Comparison of ENCODE assay signal across 1 cellular context in genomic region chr22:44192098-44192810, GRCh38.
TF ChIP-seq lines count a peak whose summit lies in the region.

No MANE protein-coding gene starts in this region.

TF ChIP-seq in A549, 52 proteins besides CTCF, POLR2A, EP300 and RAD21 (continued from another document):
- no peak for TF ChIP-seq ZSCAN20 (CRISPR knock-in tag; IDR thresholded peaks at IDR 0.05)
- TF ChIP-seq HDAC2 (IDR thresholded peaks at IDR 0.05) = no peak
- TF ChIP-seq CHD4 (IDR thresholded peaks at IDR 0.05; ENCODE audit: borderline replicate concordance) = no peak
- no peak for TF ChIP-seq MAFK (IDR thresholded peaks at IDR 0.05; ENCODE audit: partially characterized antibody)
- TF ChIP-seq E2F6 (IDR thresholded peaks at IDR 0.05; ENCODE audit: borderline replicate concordance, low read depth) = no peak
